In the genomic region with DNA sequence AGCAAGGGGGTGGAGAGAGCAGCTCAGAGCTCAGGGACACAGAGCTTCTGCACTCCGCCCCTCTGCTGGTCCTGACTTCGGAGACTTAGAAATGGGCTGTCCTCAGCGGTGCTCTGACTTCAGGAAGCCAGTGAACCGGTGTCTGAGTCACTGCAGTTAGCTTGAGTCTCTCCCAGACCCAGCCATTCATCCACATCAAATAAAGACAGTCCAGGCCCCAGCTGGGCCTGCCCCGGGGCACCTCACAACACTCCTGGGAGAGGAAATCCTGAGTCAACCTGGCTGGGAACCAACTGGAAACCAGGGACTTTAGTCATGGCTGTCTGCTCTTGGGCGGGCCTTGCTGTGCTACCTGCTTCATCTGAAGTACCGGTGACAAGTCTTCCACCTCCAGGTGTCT, we compare ENCODE assay signal across 1 cellular context.
TF ChIP-seq lines count a peak whose summit lies in the region.

No MANE protein-coding gene starts in this region.

TF ChIP-seq in HCT116, 20 proteins besides CTCF, POLR2A, EP300 and RAD21:
- TF ChIP-seq REST (IDR thresholded peaks at IDR 0.05; ENCODE audit: low read depth), result no peak
- TF ChIP-seq ZNF274 (IDR thresholded peaks at IDR 0.05; ENCODE audit: low read depth, low read length), result no peak
- TF ChIP-seq ATF3 (IDR thresholded peaks at IDR 0.05), result peak; percentile 42; the same call in 1 of the 2 replicates
- TF ChIP-seq SIN3A (IDR thresholded peaks at IDR 0.05; ENCODE audit: low read depth), result peak; percentile 94
- TF ChIP-seq TCF7L2 (IDR thresholded peaks at IDR 0.05; ENCODE audit: borderline replicate concordance, extremely low read depth, insufficient read depth, insufficient read length), result peak; percentile 95
- TF ChIP-seq EGR1 (IDR thresholded peaks at IDR 0.05; ENCODE audit: low read depth), result no peak
- TF ChIP-seq YY1 (IDR thresholded peaks at IDR 0.05; ENCODE audit: extremely low read depth, insufficient replicate concordance, low read depth, low read length), result peak; percentile 82
- TF ChIP-seq MAX (IDR thresholded peaks at IDR 0.05), result peak; percentile 82
- peak; percentile 97 for TF ChIP-seq SP1 (IDR thresholded peaks at IDR 0.05; ENCODE audit: low read depth)
- TF ChIP-seq EZH2phosphoT487 (IDR thresholded peaks at IDR 0.05; ENCODE audit: borderline replicate concordance), result no peak
- peak; percentile 85 for TF ChIP-seq CEBPB (IDR thresholded peaks at IDR 0.05; ENCODE audit: low read depth)
- TF ChIP-seq POLR2AphosphoS5 (IDR thresholded peaks at IDR 0.05; ENCODE audit: low read depth, low read length), result peak; percentile 88
- peak; percentile 48 for TF ChIP-seq ZBTB33 (IDR thresholded peaks at IDR 0.05; ENCODE audit: extremely low read depth, insufficient replicate concordance, low read length)
- TF ChIP-seq JUND (IDR thresholded peaks at IDR 0.05), result peak; percentile 99
- peak; percentile 82 for TF ChIP-seq SRF (IDR thresholded peaks at IDR 0.05; ENCODE audit: low read depth)
- peak; percentile 96 for TF ChIP-seq CBX3 (IDR thresholded peaks at IDR 0.05; ENCODE audit: low read depth)
- TF ChIP-seq EZH2 (IDR thresholded peaks at IDR 0.05), result no peak
- TF ChIP-seq ELF1 (IDR thresholded peaks at IDR 0.05; ENCODE audit: borderline replicate concordance, low read depth), result no peak
- no peak for TF ChIP-seq ZFX (IDR thresholded peaks at IDR 0.05)
- TF ChIP-seq FOSL1 (IDR thresholded peaks at IDR 0.05; ENCODE audit: low read depth), result peak; percentile 99
